Comparison of ENCODE assay signal across 1 cellular context in genomic region chr16:21952793-21953540, GRCh38.
TF ChIP-seq lines count a peak whose summit lies in the region.

UQCRC2 (plus strand) TSS chr16:21953361; CDS start chr16:21953424, 63 bp downstream.

TF ChIP-seq in GM12878, 131 proteins besides CTCF, POLR2A, EP300 and RAD21 (continued from another document):
- no peak for TF ChIP-seq IRF5 (IDR thresholded peaks at IDR 0.05; ENCODE audit: borderline replicate concordance)
- 0 out of 2 replicates have a peak, but pooled peaks have one; percentile 40 for TF ChIP-seq HDGF (IDR thresholded peaks at IDR 0.05)
- TF ChIP-seq SRF (IDR thresholded peaks at IDR 0.05; ENCODE audit: low read depth in 2 of 2, low read length in 2 of 2) = 0 out of 4 replicates have a peak, but pooled peaks of 1 of the 2 experiments have one; percentile 3
